ENCODE assay signal across 2 cellular contexts in the genomic region with DNA sequence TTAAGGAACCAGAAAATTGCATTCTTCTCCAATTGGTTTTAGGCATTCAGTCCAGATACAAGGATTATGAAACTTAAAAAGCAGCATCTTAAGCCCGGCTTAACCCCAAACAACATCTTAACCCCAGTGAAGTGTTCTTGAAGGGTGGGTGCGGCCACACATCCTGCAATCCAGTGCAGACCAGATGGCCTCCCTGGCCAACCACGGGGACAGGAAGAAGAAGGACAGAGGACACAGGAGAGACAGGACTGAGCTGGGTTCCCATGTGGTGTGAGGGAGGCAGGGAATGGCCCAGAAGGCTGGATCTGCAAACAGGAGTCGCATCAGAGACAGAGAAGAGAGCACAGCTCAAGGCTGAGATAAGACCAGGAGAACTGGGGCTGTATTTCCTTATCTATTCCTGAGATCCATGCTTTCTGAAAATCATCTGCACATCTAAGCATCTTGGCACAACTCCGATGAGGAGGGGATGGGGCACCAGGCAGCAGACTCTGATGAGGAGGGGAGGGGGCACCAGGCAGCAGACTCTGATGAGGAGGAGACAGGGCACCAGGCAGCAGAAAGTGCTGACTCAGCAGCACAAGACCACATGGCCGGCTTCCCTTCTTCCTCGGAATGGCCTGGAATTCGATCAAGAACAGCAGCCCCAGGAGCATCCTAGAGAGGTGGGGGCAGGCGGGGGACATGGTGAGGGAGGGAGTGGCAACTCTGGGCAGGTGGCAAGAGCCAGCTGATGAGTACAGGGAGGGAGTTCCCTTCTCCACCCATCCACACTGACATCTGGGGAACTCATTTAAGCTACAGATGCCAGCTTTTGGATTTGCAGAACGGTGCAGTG.
TF ChIP-seq lines count a peak whose summit lies in the region.

No MANE protein-coding gene starts in this region.

TF ChIP-seq in A549, 52 proteins besides CTCF, POLR2A, EP300 and RAD21 (continued from another document):
- TF ChIP-seq MAFK (IDR thresholded peaks at IDR 0.05; ENCODE audit: partially characterized antibody) (peak; percentile 97), NR3C1 (IDR thresholded peaks at IDR 0.05) (no peak)
- TF ChIP-seq, protein P1, sequence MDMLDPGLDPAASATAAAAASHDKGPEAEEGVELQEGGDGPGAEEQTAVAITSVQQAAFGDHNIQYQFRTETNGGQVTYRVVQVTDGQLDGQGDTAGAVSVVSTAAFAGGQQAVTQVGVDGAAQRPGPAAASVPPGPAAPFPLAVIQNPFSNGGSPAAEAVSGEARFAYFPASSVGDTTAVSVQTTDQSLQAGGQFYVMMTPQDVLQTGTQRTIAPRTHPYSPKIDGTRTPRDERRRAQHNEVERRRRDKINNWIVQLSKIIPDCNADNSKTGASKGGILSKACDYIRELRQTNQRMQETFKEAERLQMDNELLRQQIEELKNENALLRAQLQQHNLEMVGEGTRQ (IDR thresholded peaks at IDR 0.05) = no peak

TF ChIP-seq in HEK293, 187 proteins besides CTCF, POLR2A, EP300 and RAD21:
- TF ChIP-seq, protein P2, sequence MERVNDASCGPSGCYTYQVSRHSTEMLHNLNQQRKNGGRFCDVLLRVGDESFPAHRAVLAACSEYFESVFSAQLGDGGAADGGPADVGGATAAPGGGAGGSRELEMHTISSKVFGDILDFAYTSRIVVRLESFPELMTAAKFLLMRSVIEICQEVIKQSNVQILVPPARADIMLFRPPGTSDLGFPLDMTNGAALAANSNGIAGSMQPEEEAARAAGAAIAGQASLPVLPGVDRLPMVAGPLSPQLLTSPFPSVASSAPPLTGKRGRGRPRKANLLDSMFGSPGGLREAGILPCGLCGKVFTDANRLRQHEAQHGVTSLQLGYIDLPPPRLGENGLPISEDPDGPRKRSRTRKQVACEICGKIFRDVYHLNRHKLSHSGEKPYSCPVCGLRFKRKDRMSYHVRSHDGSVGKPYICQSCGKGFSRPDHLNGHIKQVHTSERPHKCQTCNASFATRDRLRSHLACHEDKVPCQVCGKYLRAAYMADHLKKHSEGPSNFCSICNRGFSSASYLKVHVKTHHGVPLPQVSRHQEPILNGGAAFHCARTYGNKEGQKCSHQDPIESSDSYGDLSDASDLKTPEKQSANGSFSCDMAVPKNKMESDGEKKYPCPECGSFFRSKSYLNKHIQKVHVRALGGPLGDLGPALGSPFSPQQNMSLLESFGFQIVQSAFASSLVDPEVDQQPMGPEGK (tag by site-specific recombination; IDR thresholded peaks at IDR 0.05) = 0 out of 2 replicates have a peak, but pooled peaks have one; percentile 30
- TF ChIP-seq KLF1 (tag by site-specific recombination; IDR thresholded peaks at IDR 0.05) (peak; percentile 76), ZBTB17 (tag by site-specific recombination; IDR thresholded peaks at IDR 0.05) (peak; percentile 37; the same call in 1 of the 2 replicates), ZNF768 (tag by site-specific recombination; IDR thresholded peaks at IDR 0.05) (no peak), REPIN1 (tag by site-specific recombination; IDR thresholded peaks at IDR 0.05; ENCODE audit: low read depth) (no peak)
- TF ChIP-seq, protein P3, sequence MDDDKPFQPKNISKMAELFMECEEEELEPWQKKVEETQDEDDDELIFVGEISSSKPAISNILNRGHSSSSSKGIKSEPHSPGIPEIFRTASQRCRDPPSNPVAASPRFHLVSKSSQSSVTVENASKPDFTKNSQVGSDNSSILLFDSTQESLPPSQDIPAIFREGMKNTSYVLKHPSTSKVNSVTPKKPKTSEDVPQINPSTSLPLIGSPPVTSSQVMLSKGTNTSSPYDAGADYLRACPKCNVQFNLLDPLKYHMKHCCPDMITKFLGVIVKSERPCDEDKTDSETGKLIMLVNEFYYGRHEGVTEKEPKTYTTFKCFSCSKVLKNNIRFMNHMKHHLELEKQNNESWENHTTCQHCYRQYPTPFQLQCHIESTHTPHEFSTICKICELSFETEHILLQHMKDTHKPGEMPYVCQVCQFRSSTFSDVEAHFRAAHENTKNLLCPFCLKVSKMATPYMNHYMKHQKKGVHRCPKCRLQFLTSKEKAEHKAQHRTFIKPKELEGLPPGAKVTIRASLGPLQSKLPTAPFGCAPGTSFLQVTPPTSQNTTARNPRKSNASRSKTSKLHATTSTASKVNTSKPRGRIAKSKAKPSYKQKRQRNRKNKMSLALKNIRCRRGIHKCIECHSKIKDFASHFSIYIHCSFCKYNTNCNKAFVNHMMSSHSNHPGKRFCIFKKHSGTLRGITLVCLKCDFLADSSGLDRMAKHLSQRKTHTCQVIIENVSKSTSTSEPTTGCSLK (tag by site-specific recombination; IDR thresholded peaks at IDR 0.05) = no peak
- TF ChIP-seq, protein P4, sequence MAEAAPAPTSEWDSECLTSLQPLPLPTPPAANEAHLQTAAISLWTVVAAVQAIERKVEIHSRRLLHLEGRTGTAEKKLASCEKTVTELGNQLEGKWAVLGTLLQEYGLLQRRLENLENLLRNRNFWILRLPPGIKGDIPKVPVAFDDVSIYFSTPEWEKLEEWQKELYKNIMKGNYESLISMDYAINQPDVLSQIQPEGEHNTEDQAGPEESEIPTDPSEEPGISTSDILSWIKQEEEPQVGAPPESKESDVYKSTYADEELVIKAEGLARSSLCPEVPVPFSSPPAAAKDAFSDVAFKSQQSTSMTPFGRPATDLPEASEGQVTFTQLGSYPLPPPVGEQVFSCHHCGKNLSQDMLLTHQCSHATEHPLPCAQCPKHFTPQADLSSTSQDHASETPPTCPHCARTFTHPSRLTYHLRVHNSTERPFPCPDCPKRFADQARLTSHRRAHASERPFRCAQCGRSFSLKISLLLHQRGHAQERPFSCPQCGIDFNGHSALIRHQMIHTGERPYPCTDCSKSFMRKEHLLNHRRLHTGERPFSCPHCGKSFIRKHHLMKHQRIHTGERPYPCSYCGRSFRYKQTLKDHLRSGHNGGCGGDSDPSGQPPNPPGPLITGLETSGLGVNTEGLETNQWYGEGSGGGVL (tag by site-specific recombination; IDR thresholded peaks at IDR 0.05) = 0 out of 2 replicates have a peak, but pooled peaks have one; percentile 11
